In genomic region chr9:109779711-109780452, GRCh38 we compare ENCODE assay signal across 9 cellular contexts. TPM values are rescaled to one million over a fixed set of nuclear protein-coding genes. Genes with fewer than 3 reads are reported as not detected.
DNase-seq lines count a peak whose midpoint lies in the region; ATAC-seq and TF ChIP-seq lines count a peak whose summit lies in the region.
"Had no signal": no experiment of that assay in that cellular context is flagged by ENCODE, and none has a peak within 500 bp of the region (broad histone marks: within the 10 kb centered on the region; RNA-seq: fewer than 3 reads in every experiment).

Gene PALM2AKAP2, plus strand, starts transcription at chr9:109780198. Its CDS starts 291 bp downstream, at chr9:109780489.

- H3K27ac Mint-ChIP-seq in neural progenitor cell: peak within 1 kb of the TSS; percentile 74
- no peak within 1 kb of the TSS for H3K27ac Mint-ChIP-seq in activated CD4-positive, alpha-beta memory T cell treated with anti-CD3 and anti-CD28 coated beads, Interleukin-2, amount 10 ng/mL, durations not matched to agents 7 days and 5 days

- H2AFZ ChIP-seq in ACC112 (ENCODE audit: low read length, unreplicated experiment) (peak within 1 kb of the TSS; percentile 66), neural progenitor cell (replicated peaks) (peak within 1 kb of the TSS; percentile 99)

- H3K27me3 ChIP-seq in ACC112 (ENCODE audit: insufficient read depth, low read length) (no peaks in the 10 kb centered on the region), gastroesophageal sphincter (peaks cover 27% of the 10 kb centered on the region), neural progenitor cell (peaks cover 22% of the 10 kb centered on the region)

- POLR2A ChIA-PET in HEK293 (lab: Yijun Ruan, JAX): interaction anchor here (2.1 to 2.3 kb wide), 2 partner anchors 9 to 36 kb away, joined by 7 to 8 read pairs; no protein-coding TSS in a partner anchor
- POLR2A ChIA-PET in activated CD4-positive, alpha-beta memory T cell treated with anti-CD3 and anti-CD28 coated beads, Interleukin-2, amount 10 ng/mL, durations not matched to agents 7 days and 5 days (lab: Charles Lee): no interaction called here

- no peaks in the 10 kb centered on the region for H3K9me3 Mint-ChIP-seq in neural progenitor cell
- no peaks in the 10 kb centered on the region for H3K9me3 Mint-ChIP-seq in activated CD4-positive, alpha-beta memory T cell treated with anti-CD3 and anti-CD28 coated beads, Interleukin-2, amount 10 ng/mL, durations not matched to agents 7 days and 5 days

- CTCF ChIA-PET in HEK293 (lab: Yijun Ruan, JAX): interaction anchor here (0.6 to 2.7 kb wide), 13 partner anchors 9 to 323 kb away, joined by 3 to 15 read pairs (median 4); no protein-coding TSS in a partner anchor
- CTCF ChIA-PET in activated CD4-positive, alpha-beta memory T cell treated with anti-CD3 and anti-CD28 coated beads, Interleukin-2, amount 10 ng/mL, durations not matched to agents 7 days and 5 days (lab: Charles Lee): no interaction called here

- H4K20me1 ChIP-seq in neural progenitor cell (ENCODE audit: low read depth): no peaks in the 10 kb centered on the region

- H3K4me1 ChIP-seq in ACC112 (ENCODE audit: control insufficient read depth, insufficient read depth, low read length, unreplicated experiment) (peaks cover 24% of the 10 kb centered on the region), HEK293 (ENCODE audit: control insufficient read depth, insufficient read depth, low read length) (no peaks in the 10 kb centered on the region; the same call in 1 of the 2 replicates), gastroesophageal sphincter (peaks cover 0 to 24% (median 0%) of the 10 kb centered on the region in 3 donors), neural progenitor cell (peaks cover 17% of the 10 kb centered on the region)

- DNase-seq in SW 1271 (lab: John Stamatoyannopoulos, UW) (peak; percentile 36 to 77), neural progenitor cell (ENCODE audit: low spot score) (peak; percentile 93)
- DNase-seq in activated CD4-positive, alpha-beta memory T cell treated with anti-CD3 and anti-CD28 coated beads, Interleukin-2, amount 10 ng/mL, durations not matched to agents 7 days and 5 days: no peak
- no peak for DNase-seq in activated CD8-positive, alpha-beta memory T cell treated with anti-CD3 and anti-CD28 coated beads for 24 hours

- H3K4me3 ChIP-seq in ACC112 (ENCODE audit: low read depth, low read length) (peak within 1 kb of the TSS; percentile 92), HEK293 (ENCODE audit: low read depth, low read length) (peak within 1 kb of the TSS; percentile 68), gastroesophageal sphincter (peak within 1 kb of the TSS; percentile 40 to 59), neural progenitor cell (peak within 1 kb of the TSS; percentile 98)

- peak within 1 kb of the TSS; percentile 100 for H3K4me2 ChIP-seq in neural progenitor cell

- peaks cover 9% of the 10 kb centered on the region for H3K4me1 Mint-ChIP-seq in neural progenitor cell
- H3K4me1 Mint-ChIP-seq in activated CD4-positive, alpha-beta memory T cell treated with anti-CD3 and anti-CD28 coated beads, Interleukin-2, amount 10 ng/mL, durations not matched to agents 7 days and 5 days: no peaks in the 10 kb centered on the region
- H3K4me1 Mint-ChIP-seq: central memory CD8-positive, alpha-beta T cell had no signal

- peak within 1 kb of the TSS; percentile 22; the same call in 1 of the 2 replicates for H3K27ac ChIP-seq in ACC112 (ENCODE audit: low read depth, low read length)
- peak within 1 kb of the TSS; percentile 76; the same call in 1 of the 2 replicates for H3K27ac ChIP-seq in HEK293 (ENCODE audit: extremely low read depth, low read depth, low read length)
- H3K27ac ChIP-seq in gastroesophageal sphincter: peak within 1 kb of the TSS in 3 of 4 donors; percentile 58 to 59 (median 59)
- H3K27ac ChIP-seq in neural progenitor cell: no peak within 1 kb of the TSS

- WGBS in gastroesophageal sphincter (ENCODE audit: low coverage in 1 of 2), 2 donors: 0% methylated on average over 11 to 14 of the region's 85 CpGs

- H3K36me3 Mint-ChIP-seq in neural progenitor cell: no peaks in the 10 kb centered on the region
- H3K36me3 Mint-ChIP-seq in activated CD4-positive, alpha-beta memory T cell treated with anti-CD3 and anti-CD28 coated beads, Interleukin-2, amount 10 ng/mL, durations not matched to agents 7 days and 5 days (ENCODE audit: low read depth): no peaks in the 10 kb centered on the region

- H3K9ac ChIP-seq in neural progenitor cell: no peak within 1 kb of the TSS

- H3K36me3 ChIP-seq in ACC112 (ENCODE audit: insufficient read depth, low read length): no peaks in the 10 kb centered on the region
- H3K36me3 ChIP-seq in HEK293 (ENCODE audit: control insufficient read depth in 2 of 2, insufficient read depth in 1 of 2, low read length in 2 of 2): no peaks in the 10 kb centered on the region
- no peaks in the 10 kb centered on the region for H3K36me3 ChIP-seq in gastroesophageal sphincter
- H3K36me3 ChIP-seq in neural progenitor cell: no peaks in the 10 kb centered on the region

- TF ChIP-seq EP300 in gastroesophageal sphincter (IDR thresholded peaks at IDR 0.05): no peak

- peaks cover 10% of the 10 kb centered on the region for H3K27me3 Mint-ChIP-seq in neural progenitor cell (ENCODE audit: insufficient read depth, low read depth)
- peaks cover 45% of the 10 kb centered on the region for H3K27me3 Mint-ChIP-seq in activated CD4-positive, alpha-beta memory T cell treated with anti-CD3 and anti-CD28 coated beads, Interleukin-2, amount 10 ng/mL, durations not matched to agents 7 days and 5 days

- H3F3A ChIP-seq in neural progenitor cell (ENCODE audit: low read depth): peaks cover 6% of the 10 kb centered on the region

- peak within 1 kb of the TSS; percentile 95 for H3K4me3 Mint-ChIP-seq in neural progenitor cell
- H3K4me3 Mint-ChIP-seq in activated CD4-positive, alpha-beta memory T cell treated with anti-CD3 and anti-CD28 coated beads, Interleukin-2, amount 10 ng/mL, durations not matched to agents 7 days and 5 days: no peak within 1 kb of the TSS
- H3K4me3 Mint-ChIP-seq: central memory CD8-positive, alpha-beta T cell had no signal

- ATAC-seq in gastroesophageal sphincter (peak; percentile 83), GM21786 (IDR thresholded peaks at IDR 0.05; ENCODE audit: unreplicated experiment) (no peak)

- TF ChIP-seq CTCF in HEK293 (tag by site-specific recombination; IDR thresholded peaks at IDR 0.05) (peak; percentile 24; the same call in 1 of the 2 replicates), gastroesophageal sphincter (IDR thresholded peaks at IDR 0.05) (peak in 3 of 4 experiments; percentile 23 to 42 (median 33)), neural progenitor cell (IDR thresholded peaks at IDR 0.05) (peak; percentile 44)

- H3K79me2 ChIP-seq in ACC112 (ENCODE audit: control insufficient read depth, insufficient read depth, low read length, unreplicated experiment) (peaks cover 38% of the 10 kb centered on the region), neural progenitor cell (ENCODE audit: low read depth) (peaks cover 14% of the 10 kb centered on the region)

- H3K9me3 ChIP-seq in HEK293 (ENCODE audit: control insufficient read depth, insufficient read depth, low read depth, low read length): no peaks in the 10 kb centered on the region
- H3K9me3 ChIP-seq in gastroesophageal sphincter: no peaks in the 10 kb centered on the region
- no peaks in the 10 kb centered on the region for H3K9me3 ChIP-seq in neural progenitor cell (ENCODE audit: low read depth)

- peak in 1 of 2 donors; percentile 13 for TF ChIP-seq POLR2A in gastroesophageal sphincter (IDR thresholded peaks at IDR 0.05)

TF ChIP-seq in HEK293, 187 proteins besides CTCF, POLR2A, EP300 and RAD21 (continues in another document):
- TF ChIP-seq ZNF302 (tag by site-specific recombination; IDR thresholded peaks at IDR 0.05; ENCODE audit: low read depth) (no peak), ZNF221 (tag by site-specific recombination; IDR thresholded peaks at IDR 0.05; ENCODE audit: borderline replicate concordance) (no peak), PRDM1 (tag by site-specific recombination; IDR thresholded peaks at IDR 0.05) (no peak), IKZF3 (tag by site-specific recombination; IDR thresholded peaks at IDR 0.05) (0 out of 2 replicates have a peak, but pooled peaks have one; percentile 10), ZFP3 (tag by site-specific recombination; IDR thresholded peaks at IDR 0.05; ENCODE audit: low read depth) (no peak)
- TF ChIP-seq, protein P1, sequence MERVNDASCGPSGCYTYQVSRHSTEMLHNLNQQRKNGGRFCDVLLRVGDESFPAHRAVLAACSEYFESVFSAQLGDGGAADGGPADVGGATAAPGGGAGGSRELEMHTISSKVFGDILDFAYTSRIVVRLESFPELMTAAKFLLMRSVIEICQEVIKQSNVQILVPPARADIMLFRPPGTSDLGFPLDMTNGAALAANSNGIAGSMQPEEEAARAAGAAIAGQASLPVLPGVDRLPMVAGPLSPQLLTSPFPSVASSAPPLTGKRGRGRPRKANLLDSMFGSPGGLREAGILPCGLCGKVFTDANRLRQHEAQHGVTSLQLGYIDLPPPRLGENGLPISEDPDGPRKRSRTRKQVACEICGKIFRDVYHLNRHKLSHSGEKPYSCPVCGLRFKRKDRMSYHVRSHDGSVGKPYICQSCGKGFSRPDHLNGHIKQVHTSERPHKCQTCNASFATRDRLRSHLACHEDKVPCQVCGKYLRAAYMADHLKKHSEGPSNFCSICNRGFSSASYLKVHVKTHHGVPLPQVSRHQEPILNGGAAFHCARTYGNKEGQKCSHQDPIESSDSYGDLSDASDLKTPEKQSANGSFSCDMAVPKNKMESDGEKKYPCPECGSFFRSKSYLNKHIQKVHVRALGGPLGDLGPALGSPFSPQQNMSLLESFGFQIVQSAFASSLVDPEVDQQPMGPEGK (tag by site-specific recombination; IDR thresholded peaks at IDR 0.05): peak; percentile 34; the same call in 1 of the 2 replicates
- TF ChIP-seq, protein P2, sequence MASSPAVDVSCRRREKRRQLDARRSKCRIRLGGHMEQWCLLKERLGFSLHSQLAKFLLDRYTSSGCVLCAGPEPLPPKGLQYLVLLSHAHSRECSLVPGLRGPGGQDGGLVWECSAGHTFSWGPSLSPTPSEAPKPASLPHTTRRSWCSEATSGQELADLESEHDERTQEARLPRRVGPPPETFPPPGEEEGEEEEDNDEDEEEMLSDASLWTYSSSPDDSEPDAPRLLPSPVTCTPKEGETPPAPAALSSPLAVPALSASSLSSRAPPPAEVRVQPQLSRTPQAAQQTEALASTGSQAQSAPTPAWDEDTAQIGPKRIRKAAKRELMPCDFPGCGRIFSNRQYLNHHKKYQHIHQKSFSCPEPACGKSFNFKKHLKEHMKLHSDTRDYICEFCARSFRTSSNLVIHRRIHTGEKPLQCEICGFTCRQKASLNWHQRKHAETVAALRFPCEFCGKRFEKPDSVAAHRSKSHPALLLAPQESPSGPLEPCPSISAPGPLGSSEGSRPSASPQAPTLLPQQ (tag by site-specific recombination; IDR thresholded peaks at IDR 0.05): peak; percentile 94

RNA-seq across cellular contexts. Expression of gene PALM2AKAP2, which starts in this region (rescaled TPM):
- total RNA-seq in gastroesophageal sphincter (1 to 10 TPM; 2.0 to 8.2 (median 3.6) TPM), neural progenitor cell (ENCODE audit: low replicate concordance) (3.9 and 12.0 TPM in 2 replicates)
- total RNA-seq in activated CD4-positive, alpha-beta memory T cell treated with anti-CD3 and anti-CD28 coated beads, Interleukin-2, amount 10 ng/mL, durations not matched to agents 7 days and 5 days: not detected

Comparison
In these comparisons a context has a peak if more than half of its experiments do, and no peak if none do; other contexts are left out.
1. DNase-seq: peak in SW 1271 (2 of 2) and neural progenitor cell (single experiment); none in activated CD4-positive, alpha-beta memory T cell treated with anti-CD3 and anti-CD28 coated beads, Interleukin-2, amount 10 ng/mL, durations not matched to agents 7 days and 5 days (single experiment) and activated CD8-positive, alpha-beta memory T cell treated with anti-CD3 and anti-CD28 coated beads for 24 hours (single experiment).
2. Peak in every context shown above with its lines, with median percentiles within 50 percentile points of each other: H3K4me3 ChIP-seq and CTCF ChIP-seq.